In genomic region chr1:237040823-237041222, GRCh38 we compare ENCODE assay signal across 20 cellular contexts. TPM values are rescaled to one million over a fixed set of nuclear protein-coding genes. Genes with fewer than 3 reads are reported as not detected.
DNase-seq lines count a peak whose midpoint lies in the region; ATAC-seq and TF ChIP-seq lines count a peak whose summit lies in the region.
"Had no signal": no experiment of that assay in that cellular context is flagged by ENCODE, and none has a peak within 500 bp of the region (broad histone marks: within the 10 kb centered on the region; RNA-seq: fewer than 3 reads in every experiment).

No MANE protein-coding gene starts in this region.

- no peak overlapping the region for H3K4me3 Mint-ChIP-seq in GM23338

- H3K27ac ChIP-seq in left ventricle myocardium inferior (replicated peaks) (peak overlapping the region; percentile 99), GM23338 (ENCODE audit: low read depth) (no peak overlapping the region), osteoblast (ENCODE audit: low read depth, low read length) (no peak overlapping the region)

- peak overlapping the region; percentile 77 for H3K4me3 ChIP-seq in left ventricle myocardium inferior
- 0 out of 2 replicates have a peak overlapping the region, but pooled peaks have one; percentile 62 for H3K4me3 ChIP-seq in GM23338
- no peak overlapping the region for H3K4me3 ChIP-seq in osteoblast (ENCODE audit: insufficient read depth, low read length)
- H3K4me3 ChIP-seq: HAP-1 had no signal

- H4K20me1 ChIP-seq in GM23338 (replicated peaks; ENCODE audit: insufficient read depth), result no peaks in the 10 kb centered on the region
- no peaks in the 10 kb centered on the region for H4K20me1 ChIP-seq in osteoblast (ENCODE audit: insufficient read depth, low read length)

- intact Hi-C loops in left ventricle myocardium inferior (cut with micrococcal nuclease) (no loop called here), Right ventricle myocardium superior (cut with DNase I) (loop anchor here (10.0 kb wide), 1 partner anchor 146 kb away; no protein-coding TSS in a partner anchor)

- H3K27me3 ChIP-seq in left ventricle myocardium inferior (ENCODE audit: low read depth) (peaks cover 43% of the 10 kb centered on the region), GM23338 (ENCODE audit: insufficient read depth) (peaks cover 48% of the 10 kb centered on the region), osteoblast (ENCODE audit: insufficient read depth, low read length) (peaks cover 6% of the 10 kb centered on the region)

- DNase-seq in left ventricle myocardium inferior (no peak), Right ventricle myocardium superior (no peak), GM23338 (ENCODE audit: low spot score) (no peak), osteoblast (ENCODE audit: insufficient read length, low spot score, missing footprints) (peak; percentile 80), DMS153 treated with DMSO at 0.1 percent for 48 hours (lab: John Stamatoyannopoulos, UW; ENCODE audit: unreplicated experiment) (no peak)
- no peak for DNase-seq in stimulated activated CD4-positive, alpha-beta T cell treated with anti-CD3 and anti-CD28 coated beads, Interleukin-12 subunit alpha, Interleukin-12 subunit beta, amount 100 ng/mL, for 4 hours
- DNase-seq: Calu3; CD4-positive, alpha-beta memory T cell; COR-L47; DMS153; DMS79 treated with DMSO at 0.1 percent for 48 hours; GF-D8; GOT3 had no signal

- H3K9me3 Mint-ChIP-seq in GM23338, result no peaks in the 10 kb centered on the region; the same call in 1 of the 3 replicates
- H3K9me3 Mint-ChIP-seq: CD4-positive, alpha-beta memory T cell had no signal

- H3K4me1 ChIP-seq in left ventricle myocardium inferior (peaks cover 37% of the 10 kb centered on the region), GM23338 (ENCODE audit: insufficient read depth) (peaks cover 30% of the 10 kb centered on the region), osteoblast (ENCODE audit: insufficient read depth, low read length) (no peaks in the 10 kb centered on the region)
- H3K4me1 ChIP-seq: HAP-1 had no signal

- TF ChIP-seq CTCF in left ventricle myocardium inferior (IDR thresholded peaks at IDR 0.05; ENCODE audit: borderline replicate concordance) (no peak), GM23338 (conservative IDR thresholded peaks at IDR 0.05; ENCODE audit: low read depth in 2 of 2) (no peak), osteoblast (IDR thresholded peaks at IDR 0.05; ENCODE audit: extremely low read depth, low read depth, low read length) (no peak)

- peaks cover 5% of the 10 kb centered on the region; the same call in 1 of the 3 replicates for H3K36me3 Mint-ChIP-seq in GM23338 (ENCODE audit: low read depth)

- ATAC-seq in Right ventricle myocardium superior (ENCODE audit: poor library complexity), result no peak
- no peak for ATAC-seq in GM23338

- peaks cover 29% of the 10 kb centered on the region for H3K27me3 Mint-ChIP-seq in GM23338 (ENCODE audit: insufficient read depth, low read depth, poor library complexity)

- peaks cover 24% of the 10 kb centered on the region for H3K79me2 ChIP-seq in GM23338 (replicated peaks; ENCODE audit: insufficient read depth)
- no peaks in the 10 kb centered on the region for H3K79me2 ChIP-seq in osteoblast (ENCODE audit: insufficient read depth, low read length)

- no peak for TF ChIP-seq RAD21 in Ishikawa (IDR thresholded peaks at IDR 0.05; ENCODE audit: low read depth)

- no peaks in the 10 kb centered on the region for H3K36me3 ChIP-seq in left ventricle myocardium inferior
- H3K36me3 ChIP-seq in GM23338 (ENCODE audit: insufficient read depth), result no peaks in the 10 kb centered on the region
- no peaks in the 10 kb centered on the region for H3K36me3 ChIP-seq in osteoblast (ENCODE audit: insufficient read depth, low read length)
- H3K36me3 ChIP-seq: HAP-1 had no signal

- no peak overlapping the region for H3K27ac Mint-ChIP-seq in GM23338
- H3K27ac Mint-ChIP-seq: CD4-positive, alpha-beta memory T cell had no signal

- peak overlapping the region; percentile 90 for H3K4me2 ChIP-seq in GM23338
- no peak overlapping the region for H3K4me2 ChIP-seq in osteoblast (ENCODE audit: insufficient read depth, low read length)

- H3K9me3 ChIP-seq in left ventricle myocardium inferior (replicated peaks) (no peaks in the 10 kb centered on the region), osteoblast (ENCODE audit: low read depth, low read length) (no peaks in the 10 kb centered on the region)
- H3K9me3 ChIP-seq: HAP-1 had no signal

- peaks cover 5% of the 10 kb centered on the region; the same call in 1 of the 2 replicates for H3F3A ChIP-seq in GM23338 (replicated peaks; ENCODE audit: low read depth)

- no peak for TF ChIP-seq EP300 in Ishikawa (IDR thresholded peaks at IDR 0.05; ENCODE audit: borderline replicate concordance)

- H2AFZ ChIP-seq in GM23338 (no peak overlapping the region), osteoblast (ENCODE audit: low read length) (no peak overlapping the region)

- H3K4me1 Mint-ChIP-seq in GM23338, result peaks cover 26% of the 10 kb centered on the region

- no peaks in the 10 kb centered on the region for H3K9me2 ChIP-seq in GM23338 (ENCODE audit: insufficient read depth)

TF ChIP-seq in Ishikawa, 13 proteins besides CTCF, POLR2A, EP300 and RAD21:
- TF ChIP-seq TAF1 (IDR thresholded peaks at IDR 0.05; ENCODE audit: low read depth) (no peak), ZBTB7A (IDR thresholded peaks at IDR 0.05; ENCODE audit: low read depth) (no peak), REST (IDR thresholded peaks at IDR 0.05; ENCODE audit: low read depth) (peak; percentile 32; the same call in 1 of the 2 replicates), FOXM1 (IDR thresholded peaks at IDR 0.05; ENCODE audit: borderline replicate concordance, low read depth) (no peak), MAX (IDR thresholded peaks at IDR 0.05) (no peak), NFIC (IDR thresholded peaks at IDR 0.05) (no peak)

RNA-seq across cellular contexts. Expression of gene RYR2, which starts 1.2 kb away (rescaled TPM):
- total RNA-seq in left ventricle myocardium inferior, result 783 TPM
- 744 TPM for total RNA-seq in Right ventricle myocardium superior
- total RNA-seq in GM23338 (2014; rRNA removed; shearing (Covaris generic)), result 6.7 and 10.0 TPM in 2 replicates
- 1.7 and 8.9 TPM in 2 replicates for polyA plus RNA-seq in GM23338 (2016; fragmentation: Nextera tagmentation; extraction: Ambion mirVana)
- total RNA-seq in osteoblast, result not detected in 2 replicates
- total RNA-seq: CD4-positive, alpha-beta memory T cell; G401 had no signal
- polyA plus RNA-seq: BJ; CD4-positive, alpha-beta memory T cell had no signal

RNA-seq across cellular contexts. Expression of gene MT1HL1, which starts 36.6 kb away (rescaled TPM):
- total RNA-seq in left ventricle myocardium inferior (not detected), Right ventricle myocardium superior (not detected), osteoblast (not detected in 2 replicates)
- not detected in 2 replicates for total RNA-seq in GM23338 (2014; rRNA removed; shearing (Covaris generic))
- polyA plus RNA-seq in GM23338 (2016; fragmentation: Nextera tagmentation; extraction: Ambion mirVana), result not detected in 2 replicates
- total RNA-seq: A172; A673; Calu3; CD4-positive, alpha-beta memory T cell; Daoy; G401 had no signal
- polyA plus RNA-seq: BJ; CD4-positive, alpha-beta memory T cell had no signal

Comparison
In these comparisons a context has a peak if more than half of its experiments do, and no peak if none do; other contexts are left out.
1. RNA of gene RYR2, which starts 1.2 kb away (total RNA-seq): 783 TPM in left ventricle myocardium inferior (single experiment) and 744 TPM in Right ventricle myocardium superior (single experiment); 6.7 to 10.0 TPM in GM23338 and not detected in osteoblast; every median in the first group is over 10 times any median in the second.